Comparison of ENCODE assay signal across 8 cellular contexts in the genomic region with DNA sequence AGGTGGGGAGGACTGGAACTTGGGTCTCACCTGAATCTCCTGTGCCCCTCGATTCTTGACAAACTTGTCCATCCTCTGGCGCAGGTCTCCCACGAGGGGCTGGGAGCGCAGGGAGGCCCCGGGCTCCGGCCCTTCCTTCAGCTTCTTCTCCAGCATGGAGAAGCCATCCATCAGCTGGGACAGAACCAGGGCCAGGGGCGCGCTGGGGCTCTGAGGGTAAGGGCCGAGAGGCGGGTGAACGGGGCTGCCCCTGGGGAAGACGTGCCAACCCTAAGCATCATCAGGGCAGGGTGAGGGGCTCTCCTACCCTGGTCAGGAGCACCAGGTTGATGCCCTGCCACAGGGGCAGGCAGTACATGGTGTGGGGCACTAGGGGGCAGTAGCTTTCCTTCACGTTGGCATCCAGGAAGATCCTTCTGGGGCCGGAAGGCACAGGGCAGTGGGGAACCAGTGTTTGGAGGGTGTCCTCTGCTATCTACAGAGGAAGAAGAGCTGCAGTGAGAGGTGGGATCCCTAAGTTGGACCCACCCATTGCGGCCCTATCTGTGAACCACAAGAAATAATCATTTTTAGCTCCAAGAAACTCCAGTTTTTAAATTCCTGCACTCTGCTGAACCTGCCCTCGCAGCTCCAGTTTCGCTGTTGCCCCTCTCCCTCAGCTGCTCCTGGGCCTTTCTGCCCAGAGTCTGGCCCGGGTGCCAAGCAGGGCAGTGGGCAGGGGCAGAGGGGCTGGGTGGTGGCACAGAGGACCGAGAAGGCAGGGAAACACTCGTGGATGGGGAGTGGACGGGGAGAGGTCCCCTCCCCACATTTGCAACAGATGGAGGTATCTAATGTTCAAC. TPM values are rescaled to one million over a fixed set of nuclear protein-coding genes. Genes with fewer than 3 reads are reported as not detected.
A peak's percentile ranks its signal among the peaks of the same experiment; 100 is the strongest.
DNase-seq lines count a peak whose midpoint lies in the region; ATAC-seq, FAIRE-seq and TF ChIP-seq lines count a peak whose summit lies in the region.

No MANE protein-coding gene starts in this region.

- peak; percentile 70 for TF ChIP-seq CTCF in AG04449 (IDR thresholded peaks at IDR 0.05; ENCODE audit: insufficient read depth, low read length, missing control alignments)
- TF ChIP-seq CTCF in GM13976 (IDR thresholded peaks at IDR 0.05; ENCODE audit: borderline replicate concordance, control extremely low read depth, extremely low read depth, insufficient read depth, missing control alignments): peak; percentile 69
- TF ChIP-seq CTCF in astrocyte of the cerebellum (IDR thresholded peaks at IDR 0.05; ENCODE audit: low read depth, low read length, missing control alignments): peak; percentile 61
- TF ChIP-seq CTCF in keratinocyte (optimal IDR thresholded peaks at IDR 0.05 in 1 of 3, IDR thresholded peaks at IDR 0.05 in 1 of 3, conservative IDR thresholded peaks at IDR 0.05 in 1 of 3; ENCODE audit: extremely low read depth in 1 of 3, insufficient read depth in 2 of 3, low read length in 3 of 3): peak; percentile 88 to 94 (median 89)

- no peak overlapping the region for H3K4me2 ChIP-seq in keratinocyte (ENCODE audit: control insufficient read depth, extremely low read depth, insufficient read depth, low read depth, low read length)

- no peaks in the 10 kb centered on the region for H4K20me1 ChIP-seq in keratinocyte (ENCODE audit: control insufficient read depth, extremely low read depth, insufficient read depth, low read length)

- no peak overlapping the region for H3K27ac ChIP-seq in SJCRH30
- H3K27ac ChIP-seq in keratinocyte (ENCODE audit: control insufficient read depth, insufficient read depth, low read length): no peak overlapping the region

- H3K4me3 ChIP-seq in AG04449 (ENCODE audit: low read depth, low read length) (no peak overlapping the region), SJCRH30 (no peak overlapping the region), astrocyte of the cerebellum (ENCODE audit: low read depth, low read length) (no peak overlapping the region), keratinocyte (ENCODE audit: control insufficient read depth in 2 of 3, extremely low read depth in 1 of 3, insufficient read depth in 2 of 3, low read depth in 1 of 3, low read length in 3 of 3) (no peak overlapping the region)

- dilution Hi-C loops in keratinocyte (cut with MboI; ENCODE audit: extremely low pct_ligation_motif_present, low sequenced_read_pairs): no loop called here

- no peaks in the 10 kb centered on the region for H3K9me3 ChIP-seq in SJCRH30 (replicated peaks)
- H3K9me3 ChIP-seq in keratinocyte (ENCODE audit: control insufficient read depth, low read depth, low read length): no peaks in the 10 kb centered on the region

- no peak overlapping the region for H3K27ac Mint-ChIP-seq in stimulated activated naive B cell treated with anti-CD40 and anti-IgM and Interleukin-4, amounts not matched to agents 10 μg/mL and 1 μg/mL and 100 μg/mL, for 72 hours

- H3K79me2 ChIP-seq in keratinocyte (ENCODE audit: control insufficient read depth, insufficient read depth, low read length): no peaks in the 10 kb centered on the region

- no peak for FAIRE-seq in keratinocyte (lab: Jason Lieb, UNC)

- H3K9ac ChIP-seq in keratinocyte (ENCODE audit: control insufficient read depth, extremely low read depth, insufficient read depth, low read length): no peak overlapping the region

- no peaks in the 10 kb centered on the region for H3K9me3 Mint-ChIP-seq in stimulated activated naive B cell treated with anti-CD40 and anti-IgM and Interleukin-4, amounts not matched to agents 10 μg/mL and 1 μg/mL and 100 μg/mL, for 72 hours

- H3K4me1 Mint-ChIP-seq in stimulated activated naive B cell treated with anti-CD40 and anti-IgM and Interleukin-4, amounts not matched to agents 10 μg/mL and 1 μg/mL and 100 μg/mL, for 72 hours: peaks cover 2 to 10% of the 10 kb centered on the region in 2 donors

- H3K36me3 ChIP-seq in SJCRH30: no peaks in the 10 kb centered on the region
- H3K36me3 ChIP-seq in keratinocyte (ENCODE audit: control insufficient read depth in 2 of 2, extremely low read depth in 1 of 2, insufficient read depth in 2 of 2, low read length in 2 of 2): peaks cover 8 to 30% of the 10 kb centered on the region in 2 experiments

- H3K27me3 ChIP-seq in SJCRH30 (no peaks in the 10 kb centered on the region; the same call in 1 of the 2 replicates), keratinocyte (ENCODE audit: control insufficient read depth, extremely low read depth, insufficient read depth, low read length) (no peaks in the 10 kb centered on the region)

- no peaks in the 10 kb centered on the region for H3K27me3 Mint-ChIP-seq in stimulated activated naive B cell treated with anti-CD40 and anti-IgM and Interleukin-4, amounts not matched to agents 10 μg/mL and 1 μg/mL and 100 μg/mL, for 72 hours

- in situ Hi-C loops in GM13976 (cut with MboI; ENCODE audit: low sequenced_read_pairs, unreplicated experiment) (no loop called here), astrocyte of the cerebellum (cut with HindIII; ENCODE audit: low sequenced_read_pairs) (no loop called here)

- H3K4me1 ChIP-seq in SJCRH30 (no peaks in the 10 kb centered on the region), keratinocyte (ENCODE audit: control insufficient read depth, extremely low read depth, insufficient read depth, low read length) (peaks cover 6% of the 10 kb centered on the region)

- CTCF ChIA-PET in AG04449 (lab: Yijun Ruan, JAX): interaction anchor here (0.7 to 2.5 kb wide), 25 partner anchors 9 to 1010 kb away, joined by 3 to 24 read pairs (median 3); a partner anchor contains a TSS

- no peak for DNase-seq in AG04449 (ENCODE audit: low read depth, low spot score)
- DNase-seq in GM13976 (ENCODE audit: low spot score): peak; percentile 79
- peak; percentile 58 to 76 for DNase-seq in SJCRH30
- DNase-seq in astrocyte of the cerebellum (ENCODE audit: low read depth): no peak
- no peak for DNase-seq in keratinocyte (ENCODE audit: low read depth, low spot score)
- DNase-seq in stimulated activated naive B cell treated with anti-CD40 and anti-IgM and Interleukin-4, amounts not matched to agents 10 μg/mL and 1 μg/mL and 100 μg/mL, for 72 hours: peak; percentile 34

- no peaks in the 10 kb centered on the region for H3K9me1 ChIP-seq in keratinocyte (ENCODE audit: control insufficient read depth, extremely low read depth, insufficient read depth, low read length)

- POLR2A ChIA-PET in AG04449 (lab: Yijun Ruan, JAX): interaction anchor here (0.9 kb wide), 1 partner anchor 10 kb away, joined by 4 read pairs; no protein-coding TSS in a partner anchor

- peaks cover 40 to 44% of the 10 kb centered on the region in 2 donors for H3K36me3 Mint-ChIP-seq in stimulated activated naive B cell treated with anti-CD40 and anti-IgM and Interleukin-4, amounts not matched to agents 10 μg/mL and 1 μg/mL and 100 μg/mL, for 72 hours

- no peak overlapping the region for H2AFZ ChIP-seq in keratinocyte (ENCODE audit: control insufficient read depth, low read length)

- ATAC-seq in HG03103 (IDR thresholded peaks at IDR 0.05; ENCODE audit: low read depth, unreplicated experiment): peak; percentile 78
- peak; percentile 80 to 83 for ATAC-seq in stimulated activated naive B cell treated with anti-CD40 and anti-IgM and Interleukin-4, amounts not matched to agents 10 μg/mL and 1 μg/mL and 100 μg/mL, for 72 hours (replicated peaks)
- no peak for ATAC-seq in HG03108 (IDR thresholded peaks at IDR 0.05; ENCODE audit: unreplicated experiment)

- no peak overlapping the region for H3K4me3 Mint-ChIP-seq in stimulated activated naive B cell treated with anti-CD40 and anti-IgM and Interleukin-4, amounts not matched to agents 10 μg/mL and 1 μg/mL and 100 μg/mL, for 72 hours

RNA-seq across cellular contexts. Expression of a gene that starts 10.8 kb away (rescaled TPM):
- total RNA-seq in SJCRH30 (2014; rRNA removed; shearing (Covaris generic)): 0.59 and 1.1 TPM in 2 replicates
- polyA plus RNA-seq in keratinocyte: 4.0 to 6.9 TPM (median 4.4 TPM) in 3 replicates
- 2.8 TPM for polyA plus RNA-seq in keratinocyte (2011; ENCODE audit: low read depth)
- polyA plus RNA-seq in keratinocyte (2011; cell fraction: cytosol; rRNA removed): 1.7 and 3.1 TPM in 2 replicates
- polyA plus RNA-seq in keratinocyte (2011; cell fraction: nucleus; rRNA removed): 14.8 and 20.2 TPM in 2 replicates
- polyA plus RNA-seq in keratinocyte (2012; ENCODE audit: low replicate concordance): 2.0 and 3.6 TPM in 2 replicates
- polyA minus RNA-seq in keratinocyte: 3.2 to 4.8 TPM (median 4.3 TPM) in 3 replicates
- polyA minus RNA-seq in keratinocyte (2011; cell fraction: cytosol; rRNA and poly(A)+ RNA removed): 3.6 TPM
- polyA minus RNA-seq in keratinocyte (2011; cell fraction: nucleus; rRNA and poly(A)+ RNA removed): 2.7 and 4.5 TPM in 2 replicates

RNA-seq across cellular contexts. Expression of a gene that starts 21.0 kb away (rescaled TPM):
- 2.0 and 2.8 TPM in 2 replicates for total RNA-seq in SJCRH30 (2014; rRNA removed; shearing (Covaris generic))
- 39.4 to 54.6 TPM (median 43.2 TPM) in 3 replicates for polyA plus RNA-seq in keratinocyte
- polyA plus RNA-seq in keratinocyte (2011; ENCODE audit: low read depth): 17.5 TPM
- polyA plus RNA-seq in keratinocyte (2011; cell fraction: cytosol; rRNA removed): 48.0 and 65.8 TPM in 2 replicates
- polyA plus RNA-seq in keratinocyte (2011; cell fraction: nucleus; rRNA removed): 70.4 and 96.8 TPM in 2 replicates
- polyA plus RNA-seq in keratinocyte (2012; ENCODE audit: low replicate concordance): 40.7 and 47.7 TPM in 2 replicates
- 38.8 to 68.4 TPM (median 42.7 TPM) in 3 replicates for polyA minus RNA-seq in keratinocyte
- polyA minus RNA-seq in keratinocyte (2011; cell fraction: cytosol; rRNA and poly(A)+ RNA removed): 61.0 TPM
- polyA minus RNA-seq in keratinocyte (2011; cell fraction: nucleus; rRNA and poly(A)+ RNA removed): 39.3 and 41.8 TPM in 2 replicates

Comparison
In these comparisons a context has a peak if more than half of its experiments do, and no peak if none do; other contexts are left out.
1. DNase-seq: peak in GM13976 (single experiment), SJCRH30 (2 of 2) and stimulated activated naive B cell treated with anti-CD40 and anti-IgM and Interleukin-4, amounts not matched to agents 10 μg/mL and 1 μg/mL and 100 μg/mL, for 72 hours (single experiment); none in AG04449 (single experiment), astrocyte of the cerebellum (single experiment) and keratinocyte (single experiment).
2. Peak in every context shown above with its lines, with median percentiles within 50 percentile points of each other: CTCF ChIP-seq.